ENCODE assay signal across 28 cellular contexts in the genomic region with DNA sequence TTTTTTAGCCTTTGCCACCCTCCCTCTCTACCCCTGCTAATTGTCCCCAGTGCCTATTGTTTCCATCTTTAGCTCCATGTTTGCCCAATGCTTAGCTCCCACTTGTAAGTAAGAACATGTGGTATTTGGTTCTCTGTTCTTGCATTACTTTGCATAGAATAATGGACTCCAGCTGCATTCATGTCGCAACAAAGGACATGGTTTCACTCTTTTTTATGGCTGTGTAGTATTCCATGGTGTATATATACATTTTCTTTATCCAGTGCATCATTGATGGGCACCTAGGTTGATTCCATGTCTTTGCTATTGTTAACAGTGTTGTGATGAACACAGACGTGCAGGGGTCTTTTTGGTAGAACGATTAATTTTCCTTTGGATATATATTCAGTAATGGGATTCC.
"Had no signal": no experiment of that assay in that cellular context is flagged by ENCODE, and none has a peak within 500 bp of the region (broad histone marks: within the 10 kb centered on the region; RNA-seq: fewer than 3 reads in every experiment).

No MANE protein-coding gene starts in this region.

- H3K4me3 Mint-ChIP-seq: nephron; neural progenitor cell; stimulated activated effector memory CD8-positive, alpha-beta T cell treated with anti-CD3 and anti-CD28 coated beads, Interleukin-12 subunit alpha, Interleukin-12 subunit beta, amount 100 ng/mL, for 72 hours had no signal

- H3K79me2 ChIP-seq: parathyroid adenoma had no signal

- H3K4me1 ChIP-seq: parathyroid adenoma, psoas muscle, stomach, thyroid gland, tibial nerve, upper lobe of left lung, vagina had no signal

- H3K36me3 ChIP-seq: neural progenitor cell, ovary, right lobe of liver, sigmoid colon, stomach, thoracic aorta, thyroid gland, tibial nerve, upper lobe of left lung, vagina had no signal

- H3K9ac ChIP-seq: neural progenitor cell, parathyroid adenoma had no signal

- H3K27ac Mint-ChIP-seq: nephron; neural progenitor cell; progenitor cell of endocrine pancreas; stimulated activated effector memory CD8-positive, alpha-beta T cell treated with anti-CD3 and anti-CD28 coated beads, Interleukin-12 subunit alpha, Interleukin-12 subunit beta, amount 100 ng/mL, for 72 hours; stimulated activated naive B cell treated with anti-CD40 and anti-IgM and Interleukin-4, amounts not matched to agents 10 μg/mL and 1 μg/mL and 100 μg/mL, for 72 hours; stimulated activated naive CD8-positive, alpha-beta T cell treated with anti-CD3 and anti-CD28 coated beads, Interleukin-15, Interleukin-2, amounts not matched to agents 100 ng/mL and 50 ng/mL, for 24 hours had no signal

- H3K36me3 Mint-ChIP-seq: neural progenitor cell; stimulated activated effector memory CD8-positive, alpha-beta T cell treated with anti-CD3 and anti-CD28 coated beads, Interleukin-12 subunit alpha, Interleukin-12 subunit beta, amount 100 ng/mL, for 72 hours had no signal

- H3K27ac ChIP-seq: neural progenitor cell, ovary, parathyroid adenoma, psoas muscle, right lobe of liver, sigmoid colon, stomach, thoracic aorta, thyroid gland, tibial nerve, upper lobe of left lung, vagina had no signal

- H3K9me3 Mint-ChIP-seq: neural progenitor cell; stimulated activated effector memory CD8-positive, alpha-beta T cell treated with anti-CD3 and anti-CD28 coated beads, Interleukin-12 subunit alpha, Interleukin-12 subunit beta, amount 100 ng/mL, for 72 hours had no signal

- H3K9me3 ChIP-seq: ovary, psoas muscle, right lobe of liver, thoracic aorta, thyroid gland, upper lobe of left lung, vagina had no signal

- FAIRE-seq: small intestine, urothelium cell line had no signal

- DNase-seq: occipital lobe; ovary; posterior cingulate gyrus; psoas muscle; right cardiac atrium; right lobe of liver; sigmoid colon; small intestine; stimulated activated CD4-positive, alpha-beta T cell treated with anti-CD3 and anti-CD28 coated beads, Interleukin-15, amount 100 ng/mL, for 24 hours; stimulated activated CD4-positive, alpha-beta T cell treated with anti-CD3 and anti-CD28 coated beads, Interleukin-2, amount 100 ng/mL, for 24 hours; stimulated activated CD4-positive, alpha-beta T cell treated with anti-CD3 and anti-CD28 coated beads, Interleukin-2, amount 100 ng/mL, for 48 hours; stimulated activated CD4-positive, alpha-beta T cell treated with anti-CD3 and anti-CD28 coated beads, Interleukin-4, amount 100 ng/mL, for 24 hours; stimulated activated naive B cell treated with anti-CD40 and anti-IgM and Interleukin-4, amounts not matched to agents 10 μg/mL and 1 μg/mL and 100 μg/mL, for 72 hours; stimulated activated naive CD4-positive, alpha-beta T cell treated with Interleukin-2 at 50 U/mL for 16 hours; stomach; thyroid gland; trophoblast cell; upper lobe of left lung had no signal

- H3K27me3 Mint-ChIP-seq: progenitor cell of endocrine pancreas; stimulated activated naive B cell treated with anti-CD40 and anti-IgM and Interleukin-4, amounts not matched to agents 10 μg/mL and 1 μg/mL and 100 μg/mL, for 72 hours had no signal

- H3K4me2 ChIP-seq: neural progenitor cell had no signal

- ATAC-seq: psoas muscle; right cardiac atrium; right lobe of liver; stimulated activated effector memory CD8-positive, alpha-beta T cell treated with anti-CD3 and anti-CD28 coated beads, Interleukin-12 subunit alpha, Interleukin-12 subunit beta, amount 100 ng/mL, for 72 hours; stimulated activated naive B cell treated with anti-CD40 and anti-IgM and Interleukin-4, amounts not matched to agents 10 μg/mL and 1 μg/mL and 100 μg/mL, for 72 hours had no signal

- H3K4me3 ChIP-seq: neural progenitor cell, ovary, psoas muscle, right lobe of liver, sigmoid colon, stomach, thoracic aorta, thyroid gland, tibial nerve, upper lobe of left lung, vagina had no signal

- H3K27me3 ChIP-seq: neural progenitor cell, ovary, right lobe of liver, sigmoid colon, stomach, thyroid gland, tibial nerve, upper lobe of left lung, vagina had no signal

- H3K4me1 Mint-ChIP-seq: nephron; stimulated activated effector memory CD8-positive, alpha-beta T cell treated with anti-CD3 and anti-CD28 coated beads, Interleukin-12 subunit alpha, Interleukin-12 subunit beta, amount 100 ng/mL, for 72 hours; stimulated activated naive B cell treated with anti-CD40 and anti-IgM and Interleukin-4, amounts not matched to agents 10 μg/mL and 1 μg/mL and 100 μg/mL, for 72 hours had no signal

- H2AFZ ChIP-seq: neural progenitor cell, parathyroid adenoma had no signal
